17 cellular contexts compared by ENCODE assay signal in genomic region chr13:37106642-37107041, GRCh38. TPM values are rescaled to one million over a fixed set of nuclear protein-coding genes. Genes with fewer than 3 reads are reported as not detected.
DNase-seq lines count a peak whose midpoint lies in the region; ATAC-seq and TF ChIP-seq lines count a peak whose summit lies in the region.
"Had no signal": no experiment of that assay in that cellular context is flagged by ENCODE, and none has a peak within 500 bp of the region (broad histone marks: within the 10 kb centered on the region; RNA-seq: fewer than 3 reads in every experiment).

No MANE protein-coding gene starts in this region.

- H3K79me2 ChIP-seq in osteoblast (ENCODE audit: insufficient read depth, low read length) = no peaks in the 10 kb centered on the region

- no peaks in the 10 kb centered on the region for H4K20me1 ChIP-seq in osteoblast (ENCODE audit: insufficient read depth, low read length)

- H2AFZ ChIP-seq in osteoblast (ENCODE audit: low read length) = peak overlapping the region; percentile 18

- no peaks in the 10 kb centered on the region for H3K36me3 Mint-ChIP-seq in activated T-helper 17 cell treated with anti-CD3 and anti-CD28 coated beads, Interleukin-2, amount 50 U/mL, for 72 hours (ENCODE audit: low read depth)
- no peaks in the 10 kb centered on the region for H3K36me3 Mint-ChIP-seq in HFFc6 (ENCODE audit: low read depth)
- H3K36me3 Mint-ChIP-seq: CD4-positive, CD25-positive, alpha-beta regulatory T cell had no signal

- intact Hi-C loops in left colon (cut with DNase I, micrococcal nuclease) = loop anchor here in 1 of 2 donors (10.0 kb wide), 1 partner anchor 498 kb away; no protein-coding TSS in a partner anchor

- peaks cover 17% of the 10 kb centered on the region for H3K27me3 Mint-ChIP-seq in activated T-helper 17 cell treated with anti-CD3 and anti-CD28 coated beads, Interleukin-2, amount 50 U/mL, for 72 hours
- H3K27me3 Mint-ChIP-seq in HFFc6 (ENCODE audit: insufficient read depth) = no peaks in the 10 kb centered on the region; the same call in 1 of the 2 replicates
- H3K27me3 Mint-ChIP-seq: CD4-positive, CD25-positive, alpha-beta regulatory T cell had no signal

- peak overlapping the region; percentile 8; the same call in 1 of the 2 replicates for H3K27ac ChIP-seq in HUES6 (ENCODE audit: low read depth, low read length)
- H3K27ac ChIP-seq in osteoblast (ENCODE audit: low read depth, low read length) = no peak overlapping the region

- no peak overlapping the region for H3K27ac Mint-ChIP-seq in activated T-helper 17 cell treated with anti-CD3 and anti-CD28 coated beads, Interleukin-2, amount 50 U/mL, for 72 hours
- H3K27ac Mint-ChIP-seq in HFFc6 = no peak overlapping the region
- H3K27ac Mint-ChIP-seq: CD4-positive, CD25-positive, alpha-beta regulatory T cell had no signal

- H3K27me3 ChIP-seq in HUES6 (ENCODE audit: control insufficient read depth, insufficient read depth, low read length) = no peaks in the 10 kb centered on the region
- H3K27me3 ChIP-seq in adipocyte (replicated peaks; ENCODE audit: control insufficient read depth, insufficient read depth, low read length) = no peaks in the 10 kb centered on the region
- no peaks in the 10 kb centered on the region for H3K27me3 ChIP-seq in osteoblast (ENCODE audit: insufficient read depth, low read length)

- H3K4me3 ChIP-seq in HUES6 (ENCODE audit: low read depth, low read length) (no peak overlapping the region), adipocyte (ENCODE audit: low read length) (no peak overlapping the region), osteoblast (ENCODE audit: insufficient read depth, low read length) (no peak overlapping the region)

- H3K9ac ChIP-seq in HUES6 (ENCODE audit: low read length) = no peak overlapping the region
- H3K9ac ChIP-seq in adipocyte (ENCODE audit: low read length) = no peak overlapping the region
- H3K9ac ChIP-seq: SK-N-SH had no signal

- no peaks in the 10 kb centered on the region for H3K36me3 ChIP-seq in HUES6 (ENCODE audit: control insufficient read depth, insufficient read depth, low read length)
- no peaks in the 10 kb centered on the region for H3K36me3 ChIP-seq in adipocyte (ENCODE audit: control insufficient read depth, insufficient read depth, low read length, severe bottlenecking)
- no peaks in the 10 kb centered on the region for H3K36me3 ChIP-seq in osteoblast (ENCODE audit: insufficient read depth, low read length)

- no peaks in the 10 kb centered on the region for H3K9me3 Mint-ChIP-seq in activated T-helper 17 cell treated with anti-CD3 and anti-CD28 coated beads, Interleukin-2, amount 50 U/mL, for 72 hours
- no peaks in the 10 kb centered on the region for H3K9me3 Mint-ChIP-seq in HFFc6

- no peak overlapping the region for H3K4me3 Mint-ChIP-seq in activated T-helper 17 cell treated with anti-CD3 and anti-CD28 coated beads, Interleukin-2, amount 50 U/mL, for 72 hours
- H3K4me3 Mint-ChIP-seq in HFFc6 = no peak overlapping the region
- H3K4me3 Mint-ChIP-seq: CD4-positive, CD25-positive, alpha-beta regulatory T cell had no signal

- TF ChIP-seq CTCF in osteoblast (IDR thresholded peaks at IDR 0.05; ENCODE audit: extremely low read depth, low read depth, low read length) (no peak), HFFc6 (IDR thresholded peaks at IDR 0.05) (no peak)

- no peak for ATAC-seq in activated T-helper 17 cell treated with anti-CD3 and anti-CD28 coated beads, Interleukin-2, amount 50 U/mL, for 72 hours (replicated peaks)
- no peak for ATAC-seq in left colon
- ATAC-seq: Right ventricle myocardium inferior had no signal

- peaks cover 9% of the 10 kb centered on the region for H3K4me1 ChIP-seq in HUES6 (ENCODE audit: control insufficient read depth, insufficient read depth, low read length)
- H3K4me1 ChIP-seq in adipocyte (ENCODE audit: control insufficient read depth, insufficient read depth, low read length) = no peaks in the 10 kb centered on the region
- peaks cover 4% of the 10 kb centered on the region for H3K4me1 ChIP-seq in osteoblast (ENCODE audit: insufficient read depth, low read length)

- no peaks in the 10 kb centered on the region for H3K4me1 Mint-ChIP-seq in activated T-helper 17 cell treated with anti-CD3 and anti-CD28 coated beads, Interleukin-2, amount 50 U/mL, for 72 hours
- H3K4me1 Mint-ChIP-seq in HFFc6 (ENCODE audit: low read depth) = peaks cover 8% of the 10 kb centered on the region
- H3K4me1 Mint-ChIP-seq: CD4-positive, CD25-positive, alpha-beta regulatory T cell had no signal

- DNase-seq in adipocyte (ENCODE audit: low read depth) = peak; percentile 15
- peak; percentile 48 for DNase-seq in iris pigment epithelial cell (ENCODE audit: low read depth)
- no peak for DNase-seq in osteoblast (ENCODE audit: insufficient read length, low spot score, missing footprints)
- DNase-seq in HFFc6 = no peak
- DNase-seq in left colon = no peak
- DNase-seq in NCI-H2227 treated with DMSO at 0.1 percent for 48 hours (lab: John Stamatoyannopoulos, UW) = no peak
- DNase-seq: AML-193; CD4-positive, CD25-positive, alpha-beta regulatory T cell; GOT3; NCI-H1436 treated with DMSO at 0.1 percent for 48 hours; NCI-H2081 treated with DMSO at 0.1 percent for 48 hours; NCI-H345; SK-N-SH had no signal

- H3K4me2 ChIP-seq in osteoblast (ENCODE audit: insufficient read depth, low read length) = no peak overlapping the region
- H3K4me2 ChIP-seq: SK-N-SH had no signal

- H3K9me3 ChIP-seq in HUES6 (ENCODE audit: control insufficient read depth, insufficient read depth, low read depth, low read length) (no peaks in the 10 kb centered on the region), adipocyte (ENCODE audit: control insufficient read depth, low read length) (no peaks in the 10 kb centered on the region), osteoblast (ENCODE audit: low read depth, low read length) (no peaks in the 10 kb centered on the region)
- H3K9me3 ChIP-seq: SK-N-SH had no signal

RNA-seq across cellular contexts. Expression of gene CSNK1A1L, which starts 1.2 kb away (rescaled TPM):
- not detected in 2 replicates for total RNA-seq in osteoblast
- not detected for total RNA-seq in activated T-helper 17 cell treated with anti-CD3 and anti-CD28 coated beads, Interleukin-2, amount 50 U/mL, for 72 hours
- total RNA-seq in HFFc6 (2021; fragmentation: NEBNext Ultra II Directional; extraction: Animal tissue kit (Norgen Biotek cat#: 25700)) = not detected
- total RNA-seq in left colon = not detected
- total RNA-seq: CD4-positive, CD25-positive, alpha-beta regulatory T cell; G401; Right ventricle myocardium inferior had no signal

RNA-seq across cellular contexts. Expression of gene SUPT20H, which starts 47.2 kb away (rescaled TPM):
- total RNA-seq in osteoblast (53.6 and 60.1 TPM in 2 replicates), left colon (10 to 100 TPM; 44.9 to 46.6 TPM)
- 10 to 100 TPM; 56.7 to 72.8 TPM for total RNA-seq in activated T-helper 17 cell treated with anti-CD3 and anti-CD28 coated beads, Interleukin-2, amount 50 U/mL, for 72 hours
- 10 to 100 TPM; 46.5 to 55.4 (median 50.2) TPM for total RNA-seq in HFFc6 (2021; fragmentation: NEBNext Ultra II Directional; extraction: Animal tissue kit (Norgen Biotek cat#: 25700))

Comparison
In these comparisons a context has a peak if more than half of its experiments do, and no peak if none do; other contexts are left out.
1. DNase-seq: peak in adipocyte (single experiment) and iris pigment epithelial cell (single experiment); none in osteoblast (single experiment), HFFc6 (single experiment), left colon (0 of 2) and NCI-H2227 treated with DMSO at 0.1 percent for 48 hours (single experiment).